Comparison of ENCODE assay signal across 8 cellular contexts in the genomic region with DNA sequence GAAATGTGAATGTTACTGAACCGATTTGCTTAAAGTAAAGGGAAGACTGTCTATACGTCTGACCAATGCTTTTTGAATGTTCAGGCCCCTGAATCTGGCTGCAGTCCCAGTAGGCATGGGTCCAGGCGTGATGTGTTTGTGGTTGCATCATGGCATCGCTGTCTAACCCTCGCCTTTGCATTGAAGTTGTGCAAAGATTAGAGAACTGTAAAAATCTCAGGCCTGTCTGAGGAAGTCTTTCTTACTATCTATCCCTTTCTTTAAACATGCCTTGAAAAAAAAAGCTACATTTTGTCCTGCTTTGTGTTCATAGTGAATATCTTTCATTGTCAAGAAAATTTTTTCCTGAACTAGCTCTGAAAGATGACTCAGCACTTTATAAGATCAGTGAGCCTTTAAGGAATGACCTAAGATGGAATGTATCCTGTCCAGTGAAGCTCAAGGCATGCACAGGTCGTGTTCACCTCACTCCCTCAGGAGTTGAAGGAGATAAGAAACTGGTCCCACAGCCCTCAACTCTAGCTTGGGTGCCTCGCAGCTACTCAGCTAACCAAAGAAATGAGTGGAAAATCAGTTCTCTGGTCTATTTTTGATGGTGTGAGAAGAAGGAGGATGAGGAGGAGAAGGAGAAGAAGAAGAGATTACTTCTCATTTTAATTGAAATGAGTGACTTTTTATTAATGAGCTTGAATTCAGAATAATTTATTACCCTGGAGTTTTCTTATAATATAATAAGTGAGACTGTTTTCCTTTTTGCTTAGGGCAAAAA. TPM values are rescaled to one million over a fixed set of nuclear protein-coding genes. Genes with fewer than 3 reads are reported as not detected.
DNase-seq lines count a peak whose midpoint lies in the region; ATAC-seq and TF ChIP-seq lines count a peak whose summit lies in the region.

No MANE protein-coding gene starts in this region.

- H3K36me3 ChIP-seq in kidney epithelial cell (ENCODE audit: control insufficient read depth, insufficient read depth, low read length): no peaks in the 10 kb centered on the region
- H3K36me3 ChIP-seq in tibial artery: no peaks in the 10 kb centered on the region
- no peaks in the 10 kb centered on the region for H3K36me3 ChIP-seq in spleen
- no peaks in the 10 kb centered on the region for H3K36me3 ChIP-seq in H7 (replicated peaks; ENCODE audit: control insufficient read depth, insufficient read depth, low read length)
- H3K36me3 ChIP-seq in gastroesophageal sphincter: no peaks in the 10 kb centered on the region

- 40 to 64% (median 42%) methylated on average over 7 of the region's 7 CpGs for WGBS in spleen, 5 donors
- 24 to 43% methylated on average over 7 of the region's 7 CpGs for WGBS in gastroesophageal sphincter (ENCODE audit: low coverage in 1 of 2), 2 donors

- no peak for ATAC-seq in gastroesophageal sphincter

- intact Hi-C loops in tibial artery (cut with DNase I; ENCODE audit: low total_unique reads): no loop called here
- intact Hi-C loops in spleen (cut with DNase I; ENCODE audit: low total_unique reads): no loop called here

- TF ChIP-seq CTCF in kidney epithelial cell (IDR thresholded peaks at IDR 0.05; ENCODE audit: insufficient read depth, low read length, poor library complexity, severe bottlenecking) (no peak), tibial artery (IDR thresholded peaks at IDR 0.05) (no peak), spleen (IDR thresholded peaks at IDR 0.05 in 8 of 11, conservative IDR thresholded peaks at IDR 0.05 in 3 of 11) (no peak), gastroesophageal sphincter (IDR thresholded peaks at IDR 0.05) (no peak)

- no peaks in the 10 kb centered on the region for H3K27me3 ChIP-seq in kidney epithelial cell (ENCODE audit: control insufficient read depth, insufficient read depth, low read length)
- no peaks in the 10 kb centered on the region for H3K27me3 ChIP-seq in tibial artery
- H3K27me3 ChIP-seq in spleen (replicated peaks in 1 of 7): no peaks in the 10 kb centered on the region
- no peaks in the 10 kb centered on the region for H3K27me3 ChIP-seq in H7 (ENCODE audit: control insufficient read depth, insufficient read depth, low read length)
- no peaks in the 10 kb centered on the region for H3K27me3 ChIP-seq in gastroesophageal sphincter

- no peaks in the 10 kb centered on the region for H3K9me3 ChIP-seq in tibial artery
- no peaks in the 10 kb centered on the region for H3K9me3 ChIP-seq in spleen
- H3K9me3 ChIP-seq in gastroesophageal sphincter: no peaks in the 10 kb centered on the region

- H3K4me3 ChIP-seq in kidney epithelial cell (ENCODE audit: low read depth, low read length): no peak overlapping the region
- H3K4me3 ChIP-seq in tibial artery: no peak overlapping the region
- H3K4me3 ChIP-seq in spleen: no peak overlapping the region
- no peak overlapping the region for H3K4me3 ChIP-seq in H7 (ENCODE audit: insufficient read depth, low read depth, low read length)
- no peak overlapping the region for H3K4me3 ChIP-seq in gastroesophageal sphincter

- TF ChIP-seq POLR2A in spleen (IDR thresholded peaks at IDR 0.05) (no peak), gastroesophageal sphincter (IDR thresholded peaks at IDR 0.05) (no peak)

- H3K4me1 ChIP-seq in tibial artery (peaks cover 0 to 83% (median 44%) of the 10 kb centered on the region in 4 donors), spleen (peaks cover 0 to 20% (median 11%) of the 10 kb centered on the region in 6 donors), gastroesophageal sphincter (peaks cover 3 to 35% (median 11%) of the 10 kb centered on the region in 3 donors)

- H3K27ac ChIP-seq in tibial artery (peak overlapping the region; percentile 53 to 74), spleen (peak overlapping the region in 1 of 8 donors; percentile 19), gastroesophageal sphincter (no peak overlapping the region)

- no peak for TF ChIP-seq EP300 in gastroesophageal sphincter (IDR thresholded peaks at IDR 0.05)

- DNase-seq in HT1080 (ENCODE audit: low read depth) (peak; percentile 89), amniotic stem cell (lab: John Stamatoyannopoulos, UW) (peak; percentile 73), kidney epithelial cell (ENCODE audit: low read depth) (peak; percentile 82), tibial artery (peak; percentile 57 to 79), spleen (no peak), H7 (no peak), putamen (ENCODE audit: low spot score) (no peak)

RNA-seq across cellular contexts. Expression of gene TPD52L1, which starts 48.6 kb away (rescaled TPM):
- 13.6 and 18.1 TPM in 2 replicates for total RNA-seq in HT1080 (2014; rRNA removed; shearing (Covaris generic))
- 19.1 and 19.6 TPM in 2 replicates for polyA plus RNA-seq in HT1080 (2015; cell fraction: cytosol; rRNA removed)
- 5.7 and 7.8 TPM in 2 replicates for polyA plus RNA-seq in HT1080 (2015; cell fraction: nucleus; rRNA removed)
- total RNA-seq in kidney epithelial cell (57.7 and 63.3 TPM in 2 replicates), spleen (1 to 10 TPM; 2.5 to 9.1 (median 4.7) TPM), gastroesophageal sphincter (10 to 100 TPM; 11.2 to 59.7 (median 20.2) TPM)
- 1 to 10 TPM in 2 of 3 donors, under 1 TPM in 1; 0.80 to 3.0 (median 2.0) TPM for polyA plus RNA-seq in spleen
- total RNA-seq in H7 (2014; rRNA removed; shearing (Covaris generic)): 7.3 and 15.6 TPM in 2 replicates

Comparison
In these comparisons a context has a peak if more than half of its experiments do, and no peak if none do; other contexts are left out.
1. DNase-seq: peak in HT1080 (single experiment), amniotic stem cell (single experiment), kidney epithelial cell (single experiment) and tibial artery (2 of 2); none in spleen (single experiment), H7 (single experiment) and putamen (single experiment).
2. H3K27ac ChIP-seq: peak in tibial artery (2 of 2); none in gastroesophageal sphincter (0 of 4).